ENCODE assay signal across 8 cellular contexts in genomic region chr1:155277896-155278688, GRCh38. TPM values are rescaled to one million over a fixed set of nuclear protein-coding genes. Genes with fewer than 3 reads are reported as not detected.
DNase-seq lines count a peak whose midpoint lies in the region; ATAC-seq and TF ChIP-seq lines count a peak whose summit lies in the region.

No MANE protein-coding gene starts in this region.

- no peaks in the 10 kb centered on the region for H3K4me1 ChIP-seq in right cardiac atrium (ENCODE audit: control insufficient read depth, insufficient read depth, low read length)

- no peak overlapping the region for H3K27ac ChIP-seq in right cardiac atrium (ENCODE audit: low read length)

- no peaks in the 10 kb centered on the region for H3K27me3 ChIP-seq in right cardiac atrium (ENCODE audit: control insufficient read depth, insufficient read depth)

- DNase-seq in DMS153 (lab: John Stamatoyannopoulos, UW) (peak; percentile 79), LNCaP clone FGC (ENCODE audit: low read depth) (no peak), SK-N-DZ (ENCODE audit: low spot score) (peak; percentile 90), right cardiac atrium (peak; percentile 59 to 83 (median 82)), sciatic nerve (ENCODE audit: low spot score) (peak; percentile 83)
- DNase-seq in activated naive CD4-positive, alpha-beta T cell treated with anti-CD3 and anti-CD28 coated beads, Interleukin-2, amount 50 U/mL, for 16 hours = peak; percentile 82

- TF ChIP-seq CTCF in LNCaP clone FGC (IDR thresholded peaks at IDR 0.05; ENCODE audit: control insufficient read depth, extremely low read depth, insufficient read depth) = peak; percentile 47

- H3K9me3 ChIP-seq in right cardiac atrium (ENCODE audit: control insufficient read depth, low read length) = no peaks in the 10 kb centered on the region

- intact Hi-C loops in right cardiac atrium (cut with DNase I) (loop anchor here (5.0 kb wide), 1 partner anchor 44 kb away; the partner anchor contains the start of gene RUSC1 (in 4 of the 4)), sciatic nerve (cut with DNase I) (no loop called here)

- 1% methylated on average over 29 of the region's 29 CpGs for WGBS in right cardiac atrium

- ATAC-seq in right cardiac atrium = peak; percentile 7 to 13
- ATAC-seq in sciatic nerve = peak; percentile 19
- ATAC-seq in GM19397 (IDR thresholded peaks at IDR 0.05; ENCODE audit: unreplicated experiment) = no peak
- ATAC-seq in GM18870 (IDR thresholded peaks at IDR 0.05; ENCODE audit: unreplicated experiment) = no peak

- H3K4me3 ChIP-seq in LNCaP clone FGC (ENCODE audit: low read depth, low read length) (peak overlapping the region; percentile 56), right cardiac atrium (ENCODE audit: low read length) (peak overlapping the region; percentile 62)

RNA-seq across cellular contexts. Expression of gene HCN3, which starts 0.8 kb away (rescaled TPM):
- 14.5 and 24.3 TPM in 2 replicates for polyA plus RNA-seq in SK-N-DZ (2014; cell fraction: cytosol; rRNA removed)
- polyA plus RNA-seq in SK-N-DZ (2014; cell fraction: nucleus; rRNA removed) = 80.0 and 137 TPM in 2 replicates
- total RNA-seq in right cardiac atrium = 1 to 10 TPM in 2 of 4 donors, under 1 TPM in 2; 0.92 to 1.4 (median 1.1) TPM
- polyA plus RNA-seq in right cardiac atrium = 0.77 TPM
- 8.0 TPM for total RNA-seq in sciatic nerve

RNA-seq across cellular contexts. Expression of gene CLK2, which starts 4.8 kb away (rescaled TPM):
- 33.7 and 34.1 TPM in 2 replicates for polyA plus RNA-seq in SK-N-DZ (2014; cell fraction: cytosol; rRNA removed)
- polyA plus RNA-seq in SK-N-DZ (2014; cell fraction: nucleus; rRNA removed) = 287 and 348 TPM in 2 replicates
- total RNA-seq in right cardiac atrium = 10 to 100 TPM; 19.4 to 26.2 (median 22.5) TPM
- polyA plus RNA-seq in right cardiac atrium = 21.8 TPM
- total RNA-seq in sciatic nerve = 57.8 TPM

RNA-seq across cellular contexts. Expression of gene SCAMP3, which starts 15.9 kb away (rescaled TPM):
- polyA plus RNA-seq in SK-N-DZ (2014; cell fraction: cytosol; rRNA removed) = 52.0 and 61.2 TPM in 2 replicates
- polyA plus RNA-seq in SK-N-DZ (2014; cell fraction: nucleus; rRNA removed) = 41.1 and 81.4 TPM in 2 replicates
- 10 to 100 TPM; 50.3 to 65.2 (median 54.9) TPM for total RNA-seq in right cardiac atrium
- 59.3 TPM for polyA plus RNA-seq in right cardiac atrium
- 44.0 TPM for total RNA-seq in sciatic nerve

RNA-seq across cellular contexts. Expression of gene ENTREP3, which starts 22.8 kb away (rescaled TPM):
- 20.3 and 23.6 TPM in 2 replicates for polyA plus RNA-seq in SK-N-DZ (2014; cell fraction: cytosol; rRNA removed)
- polyA plus RNA-seq in SK-N-DZ (2014; cell fraction: nucleus; rRNA removed) = 72.0 and 119 TPM in 2 replicates
- total RNA-seq in right cardiac atrium = 10 to 100 TPM; 14.2 to 22.3 (median 15.8) TPM
- 9.4 TPM for polyA plus RNA-seq in right cardiac atrium
- total RNA-seq in sciatic nerve = 28.4 TPM

RNA-seq across cellular contexts. Expression of gene PKLR, which starts 23.1 kb away (rescaled TPM):
- polyA plus RNA-seq in SK-N-DZ (2014; cell fraction: cytosol; rRNA removed) = not detected in 2 replicates
- polyA plus RNA-seq in SK-N-DZ (2014; cell fraction: nucleus; rRNA removed) = not detected in 2 replicates
- total RNA-seq in right cardiac atrium (not detected), sciatic nerve (not detected)
- polyA plus RNA-seq in right cardiac atrium = not detected

Comparison
In these comparisons a context has a peak if more than half of its experiments do, and no peak if none do; other contexts are left out.
1. ATAC-seq: peak in right cardiac atrium (2 of 2) and sciatic nerve (single experiment); none in GM19397 (single experiment) and GM18870 (single experiment).